Comparison of ENCODE assay signal across 14 cellular contexts in the genomic region with DNA sequence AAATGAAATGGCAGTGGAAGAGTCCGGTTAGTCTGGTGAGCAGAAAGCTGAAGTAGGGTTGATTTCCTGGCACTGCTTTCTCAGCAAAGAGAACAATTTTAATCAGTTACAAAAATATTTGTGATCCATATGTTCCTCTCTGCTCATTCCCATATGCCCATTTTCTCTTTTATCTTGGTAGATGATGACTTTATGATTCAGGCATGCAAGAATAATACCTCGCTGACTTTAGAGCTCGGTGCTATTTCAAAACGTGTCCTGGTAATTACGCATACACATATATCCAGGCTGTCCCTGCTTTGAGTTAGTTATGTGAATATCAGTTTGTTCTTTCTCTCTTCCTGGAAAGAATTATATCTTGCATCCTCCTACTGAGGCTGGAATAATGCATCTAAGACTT.
DNase-seq lines count a peak whose midpoint lies in the region; ATAC-seq, FAIRE-seq and TF ChIP-seq lines count a peak whose summit lies in the region.
"Had no signal": no experiment of that assay in that cellular context is flagged by ENCODE, and none has a peak within 500 bp of the region (broad histone marks: within the 10 kb centered on the region; RNA-seq: fewer than 3 reads in every experiment).

No MANE protein-coding gene starts in this region.

- ATAC-seq in DND-41 (ENCODE audit: insufficient read depth, low read depth) (no peak), GM18861 (IDR thresholded peaks at IDR 0.05; ENCODE audit: unreplicated experiment) (no peak)
- ATAC-seq: A549, GM23338, Panc1 had no signal

- no peak overlapping the region; the same call in 1 of the 2 replicates for H3K4me2 ChIP-seq in DND-41 (ENCODE audit: insufficient read depth, low read length)
- peak overlapping the region; percentile 85 for H3K4me2 ChIP-seq in OCI-LY1 (ENCODE audit: low read length)
- H3K4me2 ChIP-seq: A549, GM23338 had no signal

- H3K4me1 ChIP-seq in DND-41 (ENCODE audit: insufficient read depth, low read length): peaks cover 66% of the 10 kb centered on the region
- H3K4me1 ChIP-seq in OCI-LY1 (ENCODE audit: insufficient read depth, low read length, severe bottlenecking): peaks cover 100% of the 10 kb centered on the region
- H3K4me1 ChIP-seq: A549 had no signal

- FAIRE-seq in D721Med (lab: Jason Lieb, UNC): no peak
- FAIRE-seq: A549 had no signal

- H3K27me3 ChIP-seq in DND-41 (ENCODE audit: insufficient read depth, low read length, poor library complexity): no peaks in the 10 kb centered on the region
- H3K27me3 ChIP-seq in OCI-LY1 (ENCODE audit: insufficient read depth, low read length): no peaks in the 10 kb centered on the region
- no peaks in the 10 kb centered on the region for H3K27me3 ChIP-seq in brain microvascular endothelial cell (replicated peaks)

- H3K27me3 Mint-ChIP-seq in activated T-cell treated with anti-CD3 and anti-CD28 coated beads, Interleukin-2, amount 50 U/mL, for 24 hours: no peaks in the 10 kb centered on the region

- H3K36me3 ChIP-seq in DND-41 (ENCODE audit: insufficient read depth, low read length): peaks cover 91% of the 10 kb centered on the region
- peaks cover 26% of the 10 kb centered on the region for H3K36me3 ChIP-seq in OCI-LY1 (ENCODE audit: insufficient read depth, low read length)
- H3K36me3 ChIP-seq in brain microvascular endothelial cell (replicated peaks): no peaks in the 10 kb centered on the region

- no peak for TF ChIP-seq CTCF in DND-41 (IDR thresholded peaks at IDR 0.05; ENCODE audit: borderline replicate concordance, extremely low read depth, low read length, poor library complexity, severe bottlenecking)
- TF ChIP-seq CTCF in OCI-LY1 (IDR thresholded peaks at IDR 0.05; ENCODE audit: low read length): no peak
- no peak for TF ChIP-seq CTCF in brain microvascular endothelial cell (IDR thresholded peaks at IDR 0.05; ENCODE audit: low read depth, low read length, missing control alignments)
- TF ChIP-seq CTCF in D721Med (IDR thresholded peaks at IDR 0.05; ENCODE audit: insufficient read depth, missing control alignments): no peak

- no peak overlapping the region for H3K9ac ChIP-seq in DND-41 (ENCODE audit: low read depth, low read length)
- peak overlapping the region; percentile 82 for H3K9ac ChIP-seq in OCI-LY1 (ENCODE audit: low read length)

- no peak overlapping the region for H3K4me3 ChIP-seq in DND-41 (ENCODE audit: low read depth in 1 of 2, low read length in 2 of 2)
- peak overlapping the region; percentile 71 for H3K4me3 ChIP-seq in OCI-LY1 (ENCODE audit: low read depth, low read length, poor library complexity, severe bottlenecking)
- no peak overlapping the region for H3K4me3 ChIP-seq in brain microvascular endothelial cell (ENCODE audit: low read depth, low read length)
- H3K4me3 ChIP-seq: A549, GM23338 had no signal

- H4K20me1 ChIP-seq in DND-41 (ENCODE audit: insufficient read depth, low read length) (peaks cover 27% of the 10 kb centered on the region; the same call in 1 of the 2 replicates), OCI-LY1 (ENCODE audit: insufficient read depth, low read length) (no peaks in the 10 kb centered on the region)

- H3F3A ChIP-seq in OCI-LY1 (ENCODE audit: insufficient read depth, low read length): peaks cover under 1% of the 10 kb centered on the region; the same call in 1 of the 2 replicates

- H3K9me3 Mint-ChIP-seq in activated T-cell treated with anti-CD3 and anti-CD28 coated beads, Interleukin-2, amount 50 U/mL, for 24 hours: no peaks in the 10 kb centered on the region
- H3K9me3 Mint-ChIP-seq: GM23338 had no signal

- H3K4me1 Mint-ChIP-seq in activated T-cell treated with anti-CD3 and anti-CD28 coated beads, Interleukin-2, amount 50 U/mL, for 24 hours (ENCODE audit: low read depth): no peaks in the 10 kb centered on the region

- no peak for DNase-seq in DND-41
- DNase-seq in brain microvascular endothelial cell: peak; percentile 50
- DNase-seq in iris pigment epithelial cell (ENCODE audit: low read depth): peak; percentile 38
- no peak for DNase-seq in activated T-cell treated with anti-CD3 and anti-CD28 coated beads, Interleukin-2, amount 50 U/mL, for 24 hours
- DNase-seq in D721Med (ENCODE audit: insufficient read length, low spot score): no peak
- no peak for DNase-seq in DMS114 treated with DMSO at 0.1 percent for 48 hours (lab: John Stamatoyannopoulos, UW; ENCODE audit: unreplicated experiment)
- DNase-seq: NCI-H1436, NCI-H2081 had no signal

- no peaks in the 10 kb centered on the region for H3K9me2 ChIP-seq in OCI-LY1 (ENCODE audit: low read depth, low read length)

- no peak overlapping the region for H3K27ac Mint-ChIP-seq in activated T-cell treated with anti-CD3 and anti-CD28 coated beads, Interleukin-2, amount 50 U/mL, for 24 hours
- H3K27ac Mint-ChIP-seq: GM23338 had no signal

- H3K27ac ChIP-seq in DND-41 (ENCODE audit: low read length) (peak overlapping the region; percentile 22), OCI-LY1 (ENCODE audit: low read depth, low read length, poor library complexity, severe bottlenecking) (peak overlapping the region; percentile 100), brain microvascular endothelial cell (no peak overlapping the region)
- H3K27ac ChIP-seq: A549, C4-2B had no signal

- no peaks in the 10 kb centered on the region for H3K9me3 ChIP-seq in DND-41 (ENCODE audit: insufficient read depth, low read length, severe bottlenecking)
- no peaks in the 10 kb centered on the region for H3K9me3 ChIP-seq in OCI-LY1 (ENCODE audit: low read length)
- H3K9me3 ChIP-seq: A549 had no signal

- peaks cover 100% of the 10 kb centered on the region for H3K79me2 ChIP-seq in DND-41 (ENCODE audit: insufficient read depth, low read length)
- H3K79me2 ChIP-seq in OCI-LY1 (ENCODE audit: insufficient read depth, low read length): peaks cover 80% of the 10 kb centered on the region

- H3K4me3 Mint-ChIP-seq in activated T-cell treated with anti-CD3 and anti-CD28 coated beads, Interleukin-2, amount 50 U/mL, for 24 hours: no peak overlapping the region
- H3K4me3 Mint-ChIP-seq: GM23338 had no signal

- in situ Hi-C loops in brain microvascular endothelial cell (cut with HindIII; ENCODE audit: low pct_ligation_motif_present, low sequenced_read_pairs): no loop called here

- H2AFZ ChIP-seq in DND-41 (ENCODE audit: low read depth, low read length) (no peak overlapping the region), OCI-LY1 (ENCODE audit: low read length) (no peak overlapping the region)
- H2AFZ ChIP-seq: GM23338 had no signal

- H3K36me3 Mint-ChIP-seq in activated T-cell treated with anti-CD3 and anti-CD28 coated beads, Interleukin-2, amount 50 U/mL, for 24 hours (ENCODE audit: low read depth): no peaks in the 10 kb centered on the region

Comparison
In these comparisons a context has a peak if more than half of its experiments do, and no peak if none do; other contexts are left out.
1. DNase-seq: peak in brain microvascular endothelial cell (single experiment) and iris pigment epithelial cell (single experiment); none in DND-41 (single experiment), activated T-cell treated with anti-CD3 and anti-CD28 coated beads, Interleukin-2, amount 50 U/mL, for 24 hours (single experiment), D721Med (single experiment) and DMS114 treated with DMSO at 0.1 percent for 48 hours (single experiment).